Comparison of ENCODE assay signal across 1 cellular context in genomic region chr19:58380736-58381459, GRCh38.
A peak's percentile ranks its signal among the peaks of the same experiment; 100 is the strongest.
TF ChIP-seq lines count a peak whose summit lies in the region.

TSS of gene ZNF837 (minus strand) at chr19:58381030. CDS start at chr19:58369332, 11,698 bp downstream.

TF ChIP-seq in liver, 16 proteins besides CTCF, POLR2A, EP300 and RAD21 (continued from another document):
- TF ChIP-seq ZBTB33 (IDR thresholded peaks at IDR 0.05): peak; percentile 16
- TF ChIP-seq TAF1 (conservative IDR thresholded peaks at IDR 0.05): no peak
- peak in 1 of 2 donors; percentile 30 for TF ChIP-seq EGR1 (IDR thresholded peaks at IDR 0.05; ENCODE audit: low read depth in 2 of 2)
- TF ChIP-seq HNF4A (conservative IDR thresholded peaks at IDR 0.05): peak in 1 of 2 donors; percentile 33
- TF ChIP-seq RXRA (IDR thresholded peaks at IDR 0.05): peak in 1 of 2 donors; percentile 11
- TF ChIP-seq FOXA2 (IDR thresholded peaks at IDR 0.05): no peak
- peak; percentile 74 for TF ChIP-seq SP1 (IDR thresholded peaks at IDR 0.05)
